Comparison of ENCODE assay signal across 15 cellular contexts in the genomic region with DNA sequence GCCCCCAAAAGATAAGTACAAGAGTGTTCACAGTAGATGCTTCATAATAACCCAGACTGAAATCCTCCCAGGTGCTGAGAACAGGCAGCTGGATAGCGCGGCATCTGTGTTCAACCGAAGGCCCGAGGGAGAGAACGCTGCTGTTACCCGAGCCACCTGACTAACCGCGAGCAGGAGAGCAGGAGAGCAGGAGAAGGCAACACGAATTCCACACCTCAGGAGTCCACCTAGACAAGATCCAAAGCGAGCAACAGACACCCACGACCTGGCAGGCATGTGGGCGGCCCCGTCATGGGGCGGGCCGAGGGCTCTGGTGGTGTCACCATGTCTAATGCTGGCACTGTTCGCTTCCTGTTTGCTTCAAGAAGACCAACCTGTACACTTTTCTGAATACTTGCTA. TPM values are rescaled to one million over a fixed set of nuclear protein-coding genes. Genes with fewer than 3 reads are reported as not detected.
A peak's percentile ranks its signal among the peaks of the same experiment; 100 is the strongest.
DNase-seq lines count a peak whose midpoint lies in the region; ATAC-seq and TF ChIP-seq lines count a peak whose summit lies in the region.
"Had no signal": no experiment of that assay in that cellular context is flagged by ENCODE, and none has a peak within 500 bp of the region (broad histone marks: within the 10 kb centered on the region; RNA-seq: fewer than 3 reads in every experiment).

No MANE protein-coding gene starts in this region.

- no peak overlapping the region for H3K9ac ChIP-seq in mesendoderm (ENCODE audit: low read length)

- H3K4me3 Mint-ChIP-seq in chondrocyte (ENCODE audit: unreplicated experiment) (no peak overlapping the region), memory B cell (no peak overlapping the region)
- no peak overlapping the region for H3K4me3 Mint-ChIP-seq in activated CD4-positive, alpha-beta T cell treated with anti-CD3 and anti-CD28 coated beads, Interleukin-2, amount 10 ng/mL, durations not matched to agents 24 days and 14 days
- H3K4me3 Mint-ChIP-seq in activated T-helper 1 cell treated with anti-CD3 and anti-CD28 coated beads, Interleukin-12 subunit alpha, Interleukin-12 subunit beta, Interleukin-2, Interleukin-4 antibody, amounts not matched to agents 30 ng/mL and 10 ng/mL and 1 ng/mL, durations not matched to agents 14 hours and 24 hours and 36 hours = no peak overlapping the region
- H3K4me3 Mint-ChIP-seq: CD4-positive, alpha-beta T cell had no signal

- H3K4me1 Mint-ChIP-seq in chondrocyte (ENCODE audit: low read depth) (no peaks in the 10 kb centered on the region), memory B cell (no peaks in the 10 kb centered on the region)
- H3K4me1 Mint-ChIP-seq in activated CD4-positive, alpha-beta T cell treated with anti-CD3 and anti-CD28 coated beads, Interleukin-2, amount 10 ng/mL, durations not matched to agents 24 days and 14 days = no peaks in the 10 kb centered on the region
- no peaks in the 10 kb centered on the region for H3K4me1 Mint-ChIP-seq in activated T-helper 1 cell treated with anti-CD3 and anti-CD28 coated beads, Interleukin-12 subunit alpha, Interleukin-12 subunit beta, Interleukin-2, Interleukin-4 antibody, amounts not matched to agents 30 ng/mL and 10 ng/mL and 1 ng/mL, durations not matched to agents 14 hours and 24 hours and 36 hours (ENCODE audit: low read depth)

- no peak overlapping the region for H3K4me3 ChIP-seq in left ventricle myocardium inferior
- H3K4me3 ChIP-seq in right atrium auricular region = no peak overlapping the region
- H3K4me3 ChIP-seq in mesendoderm (ENCODE audit: low read length) = no peak overlapping the region
- H3K4me3 ChIP-seq: SJSA1 had no signal

- WGBS in mesendoderm (ENCODE audit: extremely low coverage, insufficient coverage, low lambda C conversion rate) = no CpG with 5 or more reads among the region's 16 CpGs

- no peak overlapping the region for H3K56ac ChIP-seq in mesendoderm (ENCODE audit: low read length)

- H3K79me2 ChIP-seq in mesendoderm (ENCODE audit: control insufficient read depth, insufficient read depth, low read length) = no peaks in the 10 kb centered on the region

- ATAC-seq in memory B cell (ENCODE audit: low read depth) = no peak
- no peak for ATAC-seq in GM21786 (IDR thresholded peaks at IDR 0.05; ENCODE audit: unreplicated experiment)
- ATAC-seq: HCT116 had no signal

- no peak overlapping the region for H2BK15ac ChIP-seq in mesendoderm (replicated peaks; ENCODE audit: low read depth)

- H4K5ac ChIP-seq in mesendoderm (ENCODE audit: low read length) = no peak overlapping the region

- H3K27ac Mint-ChIP-seq in chondrocyte (ENCODE audit: unreplicated experiment) = no peak overlapping the region
- peak overlapping the region; percentile 47 for H3K27ac Mint-ChIP-seq in memory B cell
- no peak overlapping the region for H3K27ac Mint-ChIP-seq in activated CD4-positive, alpha-beta T cell treated with anti-CD3 and anti-CD28 coated beads, Interleukin-2, amount 10 ng/mL, durations not matched to agents 24 days and 14 days
- no peak overlapping the region for H3K27ac Mint-ChIP-seq in activated T-helper 1 cell treated with anti-CD3 and anti-CD28 coated beads, Interleukin-12 subunit alpha, Interleukin-12 subunit beta, Interleukin-2, Interleukin-4 antibody, amounts not matched to agents 30 ng/mL and 10 ng/mL and 1 ng/mL, durations not matched to agents 14 hours and 24 hours and 36 hours
- H3K27ac Mint-ChIP-seq: CD4-positive, alpha-beta T cell had no signal

- H3K4me1 ChIP-seq in left ventricle myocardium inferior = peaks cover 19% of the 10 kb centered on the region
- no peaks in the 10 kb centered on the region for H3K4me1 ChIP-seq in right atrium auricular region
- no peaks in the 10 kb centered on the region for H3K4me1 ChIP-seq in mesendoderm (ENCODE audit: control insufficient read depth, low read depth, low read length)
- H3K4me1 ChIP-seq: SJSA1 had no signal

- no peak overlapping the region for H3K4me2 ChIP-seq in mesendoderm (ENCODE audit: low read length)

- no peak overlapping the region for H4K8ac ChIP-seq in mesendoderm (ENCODE audit: low read depth, low read length)

- H2BK120ac ChIP-seq in mesendoderm (ENCODE audit: low read depth, low read length) = no peak overlapping the region

- H3K36me3 ChIP-seq in left ventricle myocardium inferior = peaks cover 85% of the 10 kb centered on the region
- H3K36me3 ChIP-seq in right atrium auricular region = peaks cover 68% of the 10 kb centered on the region
- H3K36me3 ChIP-seq in mesendoderm (ENCODE audit: control insufficient read depth, insufficient read depth, low read length) = peaks cover 6% of the 10 kb centered on the region

- H3K27ac ChIP-seq in left ventricle myocardium inferior (replicated peaks) (peak overlapping the region; percentile 76), right atrium auricular region (no peak overlapping the region), mesendoderm (ENCODE audit: low read depth, low read length) (no peak overlapping the region)
- H3K27ac ChIP-seq: SJSA1 had no signal

- TF ChIP-seq CTCF in left ventricle myocardium inferior (IDR thresholded peaks at IDR 0.05; ENCODE audit: borderline replicate concordance) (no peak), right atrium auricular region (IDR thresholded peaks at IDR 0.05) (no peak), chondrocyte (IDR thresholded peaks at IDR 0.05) (no peak)

- H3K9me3 ChIP-seq in left ventricle myocardium inferior (replicated peaks) (no peaks in the 10 kb centered on the region), right atrium auricular region (no peaks in the 10 kb centered on the region)
- H3K9me3 ChIP-seq: SJSA1 had no signal

- H3K4ac ChIP-seq in mesendoderm (ENCODE audit: low read depth, low read length) = no peak overlapping the region

- H2AK5ac ChIP-seq in mesendoderm (ENCODE audit: low read length) = no peak overlapping the region

- H3K23ac ChIP-seq in mesendoderm (ENCODE audit: low read length) = no peak overlapping the region

- H3K9me3 Mint-ChIP-seq in chondrocyte (ENCODE audit: low read depth) (no peaks in the 10 kb centered on the region), memory B cell (no peaks in the 10 kb centered on the region)
- H3K9me3 Mint-ChIP-seq in activated CD4-positive, alpha-beta T cell treated with anti-CD3 and anti-CD28 coated beads, Interleukin-2, amount 10 ng/mL, durations not matched to agents 24 days and 14 days = no peaks in the 10 kb centered on the region
- no peaks in the 10 kb centered on the region for H3K9me3 Mint-ChIP-seq in activated T-helper 1 cell treated with anti-CD3 and anti-CD28 coated beads, Interleukin-12 subunit alpha, Interleukin-12 subunit beta, Interleukin-2, Interleukin-4 antibody, amounts not matched to agents 30 ng/mL and 10 ng/mL and 1 ng/mL, durations not matched to agents 14 hours and 24 hours and 36 hours
- H3K9me3 Mint-ChIP-seq: CD4-positive, alpha-beta T cell had no signal

- H3K27me3 ChIP-seq in left ventricle myocardium inferior (ENCODE audit: low read depth) (no peaks in the 10 kb centered on the region), right atrium auricular region (no peaks in the 10 kb centered on the region), mesendoderm (ENCODE audit: insufficient read depth, low read length, poor library complexity) (no peaks in the 10 kb centered on the region)
- H3K27me3 ChIP-seq: SJSA1 had no signal

- H3K18ac ChIP-seq in mesendoderm (ENCODE audit: low read length) = no peak overlapping the region

- H2BK5ac ChIP-seq in mesendoderm (ENCODE audit: low read length) = no peak overlapping the region

- H3K36me3 Mint-ChIP-seq in chondrocyte (ENCODE audit: low read depth) (peaks cover 28% of the 10 kb centered on the region), memory B cell (peaks cover 19% of the 10 kb centered on the region)
- H3K36me3 Mint-ChIP-seq in activated CD4-positive, alpha-beta T cell treated with anti-CD3 and anti-CD28 coated beads, Interleukin-2, amount 10 ng/mL, durations not matched to agents 24 days and 14 days (ENCODE audit: low read depth) = peaks cover 21% of the 10 kb centered on the region
- H3K36me3 Mint-ChIP-seq in activated T-helper 1 cell treated with anti-CD3 and anti-CD28 coated beads, Interleukin-12 subunit alpha, Interleukin-12 subunit beta, Interleukin-2, Interleukin-4 antibody, amounts not matched to agents 30 ng/mL and 10 ng/mL and 1 ng/mL, durations not matched to agents 14 hours and 24 hours and 36 hours (ENCODE audit: low read depth) = peaks cover 13% of the 10 kb centered on the region

- intact Hi-C loops in left ventricle myocardium inferior (cut with micrococcal nuclease) = no loop called here
- intact Hi-C loops in activated CD4-positive, alpha-beta T cell treated with anti-CD3 and anti-CD28 coated beads, Interleukin-2, amount 10 ng/mL, durations not matched to agents 24 days and 14 days (cut with micrococcal nuclease) = no loop called here
- intact Hi-C loops in activated T-helper 1 cell treated with anti-CD3 and anti-CD28 coated beads, Interleukin-12 subunit alpha, Interleukin-12 subunit beta, Interleukin-2, Interleukin-4 antibody, amounts not matched to agents 30 ng/mL and 10 ng/mL and 1 ng/mL, durations not matched to agents 14 hours and 24 hours and 36 hours (cut with micrococcal nuclease) = no loop called here

- DNase-seq in left ventricle myocardium inferior = peak; percentile 4
- DNase-seq in right atrium auricular region (ENCODE audit: low spot score) = no peak
- DNase-seq in chondrocyte (ENCODE audit: low spot score) = peak; percentile 38
- DNase-seq in memory B cell (ENCODE audit: low spot score in 2 of 2) = no peak
- no peak for DNase-seq in mesendoderm
- no peak for DNase-seq in activated CD4-positive, alpha-beta T cell treated with anti-CD3 and anti-CD28 coated beads, Interleukin-2, amount 10 ng/mL, durations not matched to agents 24 days and 14 days
- DNase-seq in activated T-helper 1 cell treated with anti-CD3 and anti-CD28 coated beads, Interleukin-12 subunit alpha, Interleukin-12 subunit beta, Interleukin-2, Interleukin-4 antibody, amounts not matched to agents 30 ng/mL and 10 ng/mL and 1 ng/mL, durations not matched to agents 14 hours and 24 hours and 36 hours (ENCODE audit: low spot score) = no peak
- DNase-seq: ACHN; Calu3; CD4-positive, alpha-beta T cell; MV-4-11; NCI-H510A treated with DMSO at 0.1 percent for 48 hours had no signal

- no peaks in the 10 kb centered on the region for H3K27me3 Mint-ChIP-seq in chondrocyte (ENCODE audit: low read depth)
- H3K27me3 Mint-ChIP-seq in memory B cell = no peaks in the 10 kb centered on the region
- H3K27me3 Mint-ChIP-seq in activated CD4-positive, alpha-beta T cell treated with anti-CD3 and anti-CD28 coated beads, Interleukin-2, amount 10 ng/mL, durations not matched to agents 24 days and 14 days = no peaks in the 10 kb centered on the region
- H3K27me3 Mint-ChIP-seq in activated T-helper 1 cell treated with anti-CD3 and anti-CD28 coated beads, Interleukin-12 subunit alpha, Interleukin-12 subunit beta, Interleukin-2, Interleukin-4 antibody, amounts not matched to agents 30 ng/mL and 10 ng/mL and 1 ng/mL, durations not matched to agents 14 hours and 24 hours and 36 hours (ENCODE audit: insufficient read depth) = no peaks in the 10 kb centered on the region
- H3K27me3 Mint-ChIP-seq: CD4-positive, alpha-beta T cell had no signal

- H3K79me1 ChIP-seq in mesendoderm (ENCODE audit: low read length) = no peaks in the 10 kb centered on the region

RNA-seq across cellular contexts. Expression of a gene that starts 20.9 kb away (rescaled TPM):
- 7.0 TPM for total RNA-seq in left ventricle myocardium inferior
- 10 to 100 TPM in 1 of 2 donors, 1 to 10 TPM in 1; 8.7 to 12.5 TPM for total RNA-seq in right atrium auricular region
- 14.0 to 18.5 TPM (median 14.1 TPM) in 3 replicates for total RNA-seq in chondrocyte
- polyA plus RNA-seq in mesendoderm (2013, experiment 1 of 2) = 43.9 TPM
- polyA plus RNA-seq in mesendoderm (2013, experiment 2 of 2) = 44.7 TPM
- 10.8 and 12.0 TPM in 2 replicates for total RNA-seq in activated CD4-positive, alpha-beta T cell treated with anti-CD3 and anti-CD28 coated beads, Interleukin-2, amount 10 ng/mL, durations not matched to agents 24 days and 14 days
- 12.1 and 12.8 TPM in 2 replicates for total RNA-seq in activated T-helper 1 cell treated with anti-CD3 and anti-CD28 coated beads, Interleukin-12 subunit alpha, Interleukin-12 subunit beta, Interleukin-2, Interleukin-4 antibody, amounts not matched to agents 30 ng/mL and 10 ng/mL and 1 ng/mL, durations not matched to agents 14 hours and 24 hours and 36 hours

RNA-seq across cellular contexts. Expression of a gene that starts 23.5 kb away (rescaled TPM):
- 52.0 TPM for total RNA-seq in left ventricle myocardium inferior
- total RNA-seq in right atrium auricular region = 10 to 100 TPM; 31.4 to 36.6 TPM
- 93.2 to 110 TPM (median 107 TPM) in 3 replicates for total RNA-seq in chondrocyte
- 61.8 TPM for polyA plus RNA-seq in mesendoderm (2013, experiment 1 of 2)
- 61.9 TPM for polyA plus RNA-seq in mesendoderm (2013, experiment 2 of 2)
- total RNA-seq in activated CD4-positive, alpha-beta T cell treated with anti-CD3 and anti-CD28 coated beads, Interleukin-2, amount 10 ng/mL, durations not matched to agents 24 days and 14 days = 19.7 and 23.1 TPM in 2 replicates
- 15.8 and 17.0 TPM in 2 replicates for total RNA-seq in activated T-helper 1 cell treated with anti-CD3 and anti-CD28 coated beads, Interleukin-12 subunit alpha, Interleukin-12 subunit beta, Interleukin-2, Interleukin-4 antibody, amounts not matched to agents 30 ng/mL and 10 ng/mL and 1 ng/mL, durations not matched to agents 14 hours and 24 hours and 36 hours

RNA-seq across cellular contexts. Expression of a gene that starts 49.7 kb away (rescaled TPM):
- total RNA-seq in left ventricle myocardium inferior = 2.2 TPM
- total RNA-seq in right atrium auricular region = under 1 TPM in 1 of 2 donors, not detected in 1; 0.24 TPM
- total RNA-seq in chondrocyte = 1.7 to 4.1 TPM (median 1.7 TPM) in 3 replicates
- polyA plus RNA-seq in mesendoderm (2013, experiment 1 of 2) = 2.4 TPM
- polyA plus RNA-seq in mesendoderm (2013, experiment 2 of 2) = 2.9 TPM
- total RNA-seq in activated CD4-positive, alpha-beta T cell treated with anti-CD3 and anti-CD28 coated beads, Interleukin-2, amount 10 ng/mL, durations not matched to agents 24 days and 14 days = 0.30 and 0.43 TPM in 2 replicates
- total RNA-seq in activated T-helper 1 cell treated with anti-CD3 and anti-CD28 coated beads, Interleukin-12 subunit alpha, Interleukin-12 subunit beta, Interleukin-2, Interleukin-4 antibody, amounts not matched to agents 30 ng/mL and 10 ng/mL and 1 ng/mL, durations not matched to agents 14 hours and 24 hours and 36 hours = 0.56 and 0.62 TPM in 2 replicates
- total RNA-seq: SJSA1 had no signal

Comparison
In these comparisons a context has a peak if more than half of its experiments do, and no peak if none do; other contexts are left out.
1. DNase-seq: peak in left ventricle myocardium inferior (single experiment) and chondrocyte (single experiment); none in right atrium auricular region (single experiment), memory B cell (0 of 2), mesendoderm (single experiment), activated CD4-positive, alpha-beta T cell treated with anti-CD3 and anti-CD28 coated beads, Interleukin-2, amount 10 ng/mL, durations not matched to agents 24 days and 14 days (single experiment) and activated T-helper 1 cell treated with anti-CD3 and anti-CD28 coated beads, Interleukin-12 subunit alpha, Interleukin-12 subunit beta, Interleukin-2, Interleukin-4 antibody, amounts not matched to agents 30 ng/mL and 10 ng/mL and 1 ng/mL, durations not matched to agents 14 hours and 24 hours and 36 hours (single experiment).